Comparison of ENCODE assay signal across 15 cellular contexts in genomic region chr1:108053291-108054023, GRCh38.
DNase-seq lines count a peak whose midpoint lies in the region; ATAC-seq, FAIRE-seq and TF ChIP-seq lines count a peak whose summit lies in the region.
"Had no signal": no experiment of that assay in that cellular context is flagged by ENCODE, and none has a peak within 500 bp of the region (broad histone marks: within the 10 kb centered on the region; RNA-seq: fewer than 3 reads in every experiment).

No MANE protein-coding gene starts in this region.

- WGBS in mesodermal cell (ENCODE audit: insufficient coverage in 2 of 2), 2 experiments: 66 to 79% methylated on average over 3 to 4 of the region's 4 CpGs

- H3K4me3 ChIP-seq in choroid plexus epithelial cell (ENCODE audit: low read depth, low read length) (no peak overlapping the region), mesodermal cell (ENCODE audit: extremely low read depth, insufficient read depth, low read length, poor library complexity, severe bottlenecking) (no peak overlapping the region)
- H3K4me3 ChIP-seq: cardiac muscle cell had no signal

- no peak for FAIRE-seq in frontal cortex (lab: Jason Lieb, UNC)
- FAIRE-seq: GM18507 had no signal

- no peaks in the 10 kb centered on the region for H3K36me3 ChIP-seq in mesodermal cell (ENCODE audit: control insufficient read depth, insufficient read depth, low read length)
- H3K36me3 ChIP-seq: cardiac muscle cell had no signal

- H3K9me3 ChIP-seq in mesodermal cell (ENCODE audit: control insufficient read depth, low read length): peaks cover 4% of the 10 kb centered on the region
- H3K9me3 ChIP-seq: SK-N-SH had no signal

- peak overlapping the region; percentile 39 for H3K27ac ChIP-seq in mesodermal cell (ENCODE audit: low read depth, low read length, severe bottlenecking)
- H3K27ac ChIP-seq: cardiac muscle cell, epithelial cell of prostate had no signal

- H3K4me1 ChIP-seq in mesodermal cell (ENCODE audit: control insufficient read depth, insufficient read depth, low read length, poor library complexity, severe bottlenecking): peaks cover 56% of the 10 kb centered on the region

- peak; percentile 54 for DNase-seq in AG20443 (ENCODE audit: low spot score)
- DNase-seq in KBM-7: peak; percentile 61
- DNase-seq in choroid plexus epithelial cell (ENCODE audit: low read depth): peak; percentile 65
- DNase-seq in stimulated activated CD4-positive, alpha-beta T cell treated with anti-CD3 and anti-CD28 coated beads, Interleukin-4, amount 100 ng/mL, for 4 hours: no peak
- DNase-seq in frontal cortex (ENCODE audit: low spot score in 2 of 2): no peak
- DNase-seq in NCI-H1694 treated with DMSO at 0.1 percent for 48 hours (lab: John Stamatoyannopoulos, UW): no peak
- DNase-seq: NCI-H82; SK-N-SH; stimulated activated CD4-positive, alpha-beta T cell treated with anti-CD3 and anti-CD28 coated beads, Interleukin-15, amount 100 ng/mL, for 24 hours had no signal

- in situ Hi-C loops in KBM-7 (cut with MboI; ENCODE audit: low pct_unique_long_range_greater_than_20kb, low sequenced_read_pairs): no loop called here

- no peak for TF ChIP-seq CTCF in choroid plexus epithelial cell (conservative IDR thresholded peaks at IDR 0.05; ENCODE audit: low read depth, low read length)

- ATAC-seq in HG03432 (IDR thresholded peaks at IDR 0.05; ENCODE audit: unreplicated experiment): no peak
- ATAC-seq: natural killer cell treated with Interleukin-12 subunit alpha and Interleukin-12 subunit beta and Interleukin-15 and Interleukin-18, amount 100 ng/mL, for 72 hours had no signal

Comparison
In these comparisons a context has a peak if more than half of its experiments do, and no peak if none do; other contexts are left out.
1. DNase-seq: peak in AG20443 (single experiment), KBM-7 (single experiment) and choroid plexus epithelial cell (single experiment); none in stimulated activated CD4-positive, alpha-beta T cell treated with anti-CD3 and anti-CD28 coated beads, Interleukin-4, amount 100 ng/mL, for 4 hours (0 of 2), frontal cortex (0 of 2) and NCI-H1694 treated with DMSO at 0.1 percent for 48 hours (single experiment).